Comparison of ENCODE assay signal across 6 cellular contexts in genomic region chr2:74548285-74548918, GRCh38. TPM values are rescaled to one million over a fixed set of nuclear protein-coding genes. Genes with fewer than 3 reads are reported as not detected.
A peak's percentile ranks its signal among the peaks of the same experiment; 100 is the strongest.
DNase-seq lines count a peak whose midpoint lies in the region; ATAC-seq and TF ChIP-seq lines count a peak whose summit lies in the region.

No MANE protein-coding gene starts in this region.

- peaks cover 0 to 4% of the 10 kb centered on the region in 2 experiments; a peak in 1 of 3 replicates for H3K36me3 ChIP-seq in HEK293 (ENCODE audit: control insufficient read depth in 2 of 2, insufficient read depth in 1 of 2, low read length in 2 of 2)
- H3K36me3 ChIP-seq in muscle layer of colon (ENCODE audit: insufficient read depth, low read length) = no peaks in the 10 kb centered on the region

- H3K4me3 ChIP-seq in HEK293 (ENCODE audit: low read depth, low read length) (peak overlapping the region; percentile 41), muscle layer of colon (ENCODE audit: low read depth in 1 of 2, low read length in 2 of 2) (peak overlapping the region; percentile 37 to 77)

- peaks cover 63% of the 10 kb centered on the region for H3K27me3 Mint-ChIP-seq in activated naive CD8-positive, alpha-beta T cell treated with anti-CD3 and anti-CD28 coated beads for 36 hours

- POLR2A ChIA-PET in HEK293 (lab: Yijun Ruan, JAX) = interaction anchor here (1.6 kb wide), 1 partner anchor 90 kb away, joined by 3 read pairs; the partner anchor contains the start of gene WBP1

- peak overlapping the region; percentile 60 for H3K4me3 Mint-ChIP-seq in activated naive CD8-positive, alpha-beta T cell treated with anti-CD3 and anti-CD28 coated beads for 36 hours

- H3K36me3 Mint-ChIP-seq in activated naive CD8-positive, alpha-beta T cell treated with anti-CD3 and anti-CD28 coated beads for 36 hours = no peaks in the 10 kb centered on the region

- H3K27ac ChIP-seq in HEK293 (ENCODE audit: extremely low read depth, low read depth, low read length) (peak overlapping the region; percentile 69; the same call in 1 of the 2 replicates), muscle layer of colon (ENCODE audit: low read depth, low read length) (peak overlapping the region; percentile 63)

- ATAC-seq in activated CD4-positive, CD25-positive, alpha-beta regulatory T cell treated with anti-CD3 and anti-CD28 coated beads, Interleukin-2, amount 50 U/mL, for 24 hours = no peak

- TF ChIP-seq CTCF in HEK293 (tag by site-specific recombination; IDR thresholded peaks at IDR 0.05) = no peak

- peaks cover 6% of the 10 kb centered on the region for H3K4me1 Mint-ChIP-seq in activated naive CD8-positive, alpha-beta T cell treated with anti-CD3 and anti-CD28 coated beads for 36 hours

- CTCF ChIA-PET in HEK293 (lab: Yijun Ruan, JAX) = no interaction called here

- H3K4me1 ChIP-seq in HEK293 (ENCODE audit: control insufficient read depth, insufficient read depth, low read length) (no peaks in the 10 kb centered on the region; the same call in 1 of the 2 replicates), muscle layer of colon (ENCODE audit: insufficient read depth, low read length) (peaks cover 15% of the 10 kb centered on the region)

- H3K27me3 ChIP-seq in muscle layer of colon (ENCODE audit: control insufficient read depth in 1 of 2, insufficient read depth in 2 of 2, low read length in 2 of 2) = no peaks in the 10 kb centered on the region

- DNase-seq in activated naive CD8-positive, alpha-beta T cell treated with anti-CD3 and anti-CD28 coated beads for 36 hours = no peak
- DNase-seq in cerebellar cortex (ENCODE audit: low spot score) (no peak), NCI-H2029 (lab: John Stamatoyannopoulos, UW) (no peak)

- H3K9ac ChIP-seq in muscle layer of colon (ENCODE audit: low read length) = no peak overlapping the region

- H3K9me3 ChIP-seq in HEK293 (ENCODE audit: control insufficient read depth, insufficient read depth, low read depth, low read length) (no peaks in the 10 kb centered on the region), muscle layer of colon (ENCODE audit: low read length) (no peaks in the 10 kb centered on the region)

- H3K27ac Mint-ChIP-seq in activated naive CD8-positive, alpha-beta T cell treated with anti-CD3 and anti-CD28 coated beads for 36 hours = no peak overlapping the region

- H3K9me3 Mint-ChIP-seq in activated naive CD8-positive, alpha-beta T cell treated with anti-CD3 and anti-CD28 coated beads for 36 hours = no peaks in the 10 kb centered on the region

TF ChIP-seq in HEK293, 187 proteins besides CTCF, POLR2A, EP300 and RAD21 (continues in another document):
- TF ChIP-seq ZBTB8A (tag by site-specific recombination; IDR thresholded peaks at IDR 0.05) (0 out of 2 replicates have a peak, but pooled peaks have one; percentile 21), ZNF274 (IDR thresholded peaks at IDR 0.05; ENCODE audit: low read length) (no peak), ZNF274 (tag by site-specific recombination; IDR thresholded peaks at IDR 0.05; ENCODE audit: borderline replicate concordance) (no peak), ZNF335 (tag by site-specific recombination; conservative IDR thresholded peaks at IDR 0.05) (peak; percentile 75), PBX3 (CRISPR knock-in tag; IDR thresholded peaks at IDR 0.05) (no peak), SETDB1 (IDR thresholded peaks at IDR 0.05; ENCODE audit: insufficient read length, low read length) (no peak), ZNF610 (tag by site-specific recombination; IDR thresholded peaks at IDR 0.05; ENCODE audit: borderline replicate concordance) (no peak), ZNF138 (tag by site-specific recombination; IDR thresholded peaks at IDR 0.05; ENCODE audit: borderline replicate concordance) (no peak), PRDM10 (tag by site-specific recombination; IDR thresholded peaks at IDR 0.05) (peak; percentile 90), SP3 (tag by site-specific recombination; IDR thresholded peaks at IDR 0.05) (0 out of 2 replicates have a peak, but pooled peaks have one; percentile 6), MYNN (tag by site-specific recombination; IDR thresholded peaks at IDR 0.05; ENCODE audit: borderline replicate concordance) (0 out of 2 replicates have a peak, but pooled peaks have one; percentile 15)
- TF ChIP-seq, protein P1, sequence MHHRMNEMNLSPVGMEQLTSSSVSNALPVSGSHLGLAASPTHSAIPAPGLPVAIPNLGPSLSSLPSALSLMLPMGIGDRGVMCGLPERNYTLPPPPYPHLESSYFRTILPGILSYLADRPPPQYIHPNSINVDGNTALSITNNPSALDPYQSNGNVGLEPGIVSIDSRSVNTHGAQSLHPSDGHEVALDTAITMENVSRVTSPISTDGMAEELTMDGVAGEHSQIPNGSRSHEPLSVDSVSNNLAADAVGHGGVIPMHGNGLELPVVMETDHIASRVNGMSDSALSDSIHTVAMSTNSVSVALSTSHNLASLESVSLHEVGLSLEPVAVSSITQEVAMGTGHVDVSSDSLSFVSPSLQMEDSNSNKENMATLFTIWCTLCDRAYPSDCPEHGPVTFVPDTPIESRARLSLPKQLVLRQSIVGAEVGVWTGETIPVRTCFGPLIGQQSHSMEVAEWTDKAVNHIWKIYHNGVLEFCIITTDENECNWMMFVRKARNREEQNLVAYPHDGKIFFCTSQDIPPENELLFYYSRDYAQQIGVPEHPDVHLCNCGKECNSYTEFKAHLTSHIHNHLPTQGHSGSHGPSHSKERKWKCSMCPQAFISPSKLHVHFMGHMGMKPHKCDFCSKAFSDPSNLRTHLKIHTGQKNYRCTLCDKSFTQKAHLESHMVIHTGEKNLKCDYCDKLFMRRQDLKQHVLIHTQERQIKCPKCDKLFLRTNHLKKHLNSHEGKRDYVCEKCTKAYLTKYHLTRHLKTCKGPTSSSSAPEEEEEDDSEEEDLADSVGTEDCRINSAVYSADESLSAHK (tag by site-specific recombination; IDR thresholded peaks at IDR 0.05) = peak; percentile 85
- TF ChIP-seq, protein P2, sequence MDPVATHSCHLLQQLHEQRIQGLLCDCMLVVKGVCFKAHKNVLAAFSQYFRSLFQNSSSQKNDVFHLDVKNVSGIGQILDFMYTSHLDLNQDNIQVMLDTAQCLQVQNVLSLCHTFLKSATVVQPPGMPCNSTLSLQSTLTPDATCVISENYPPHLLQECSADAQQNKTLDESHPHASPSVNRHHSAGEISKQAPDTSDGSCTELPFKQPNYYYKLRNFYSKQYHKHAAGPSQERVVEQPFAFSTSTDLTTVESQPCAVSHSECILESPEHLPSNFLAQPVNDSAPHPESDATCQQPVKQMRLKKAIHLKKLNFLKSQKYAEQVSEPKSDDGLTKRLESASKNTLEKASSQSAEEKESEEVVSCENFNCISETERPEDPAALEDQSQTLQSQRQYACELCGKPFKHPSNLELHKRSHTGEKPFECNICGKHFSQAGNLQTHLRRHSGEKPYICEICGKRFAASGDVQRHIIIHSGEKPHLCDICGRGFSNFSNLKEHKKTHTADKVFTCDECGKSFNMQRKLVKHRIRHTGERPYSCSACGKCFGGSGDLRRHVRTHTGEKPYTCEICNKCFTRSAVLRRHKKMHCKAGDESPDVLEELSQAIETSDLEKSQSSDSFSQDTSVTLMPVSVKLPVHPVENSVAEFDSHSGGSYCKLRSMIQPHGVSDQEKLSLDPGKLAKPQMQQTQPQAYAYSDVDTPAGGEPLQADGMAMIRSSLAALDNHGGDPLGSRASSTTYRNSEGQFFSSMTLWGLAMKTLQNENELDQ (tag by site-specific recombination; IDR thresholded peaks at IDR 0.05; ENCODE audit: low read depth) = no peak

RNA-seq across cellular contexts. Expression of gene LOXL3, which starts 5.3 kb away (rescaled TPM):
- 1 to 10 TPM; 1.9 to 2.7 TPM for total RNA-seq in activated naive CD8-positive, alpha-beta T cell treated with anti-CD3 and anti-CD28 coated beads for 36 hours

RNA-seq across cellular contexts. Expression of gene DOK1, which starts 6.1 kb away (rescaled TPM):
- total RNA-seq in activated naive CD8-positive, alpha-beta T cell treated with anti-CD3 and anti-CD28 coated beads for 36 hours = 10 to 100 TPM; 19.6 to 23.5 TPM

RNA-seq across cellular contexts. Expression of gene HTRA2, which starts 18.7 kb away (rescaled TPM):
- 10 to 100 TPM; 56.8 to 59.3 TPM for total RNA-seq in activated naive CD8-positive, alpha-beta T cell treated with anti-CD3 and anti-CD28 coated beads for 36 hours

RNA-seq across cellular contexts. Expression of gene AUP1, which starts 18.9 kb away (rescaled TPM):
- 100 to 1,000 TPM; 138 to 140 TPM for total RNA-seq in activated naive CD8-positive, alpha-beta T cell treated with anti-CD3 and anti-CD28 coated beads for 36 hours

RNA-seq across cellular contexts. Expression of gene DQX1, which starts 22.4 kb away (rescaled TPM):
- total RNA-seq in activated naive CD8-positive, alpha-beta T cell treated with anti-CD3 and anti-CD28 coated beads for 36 hours = under 1 TPM; 0.16 to 0.27 TPM
